22 cellular contexts compared by ENCODE assay signal in the genomic region with DNA sequence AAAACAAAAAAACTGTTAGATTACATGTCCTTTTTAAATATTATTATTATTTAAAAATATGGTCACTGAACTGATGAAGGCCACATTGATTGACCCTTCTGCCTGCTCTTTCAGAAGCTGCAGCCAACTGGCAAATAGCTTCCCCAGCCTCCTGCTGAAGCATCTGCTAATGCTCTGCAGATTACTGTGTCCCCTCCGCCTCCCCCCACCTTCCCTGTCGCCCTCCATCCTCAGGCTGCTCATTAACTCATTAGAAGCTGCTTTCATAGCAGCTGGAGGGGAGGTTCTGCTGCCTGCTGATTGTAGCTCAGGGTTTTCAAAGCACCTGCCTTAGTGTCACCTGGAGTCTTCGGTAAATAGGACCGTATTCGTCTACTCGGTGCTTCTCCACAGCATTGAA. TPM values are rescaled to one million over a fixed set of nuclear protein-coding genes. Genes with fewer than 3 reads are reported as not detected.
DNase-seq lines count a peak whose midpoint lies in the region; ATAC-seq, FAIRE-seq and TF ChIP-seq lines count a peak whose summit lies in the region.
"Had no signal": no experiment of that assay in that cellular context is flagged by ENCODE, and none has a peak within 500 bp of the region (broad histone marks: within the 10 kb centered on the region; RNA-seq: fewer than 3 reads in every experiment).

No MANE protein-coding gene starts in this region.

- no peak overlapping the region for H3K4me3 ChIP-seq in WERI-Rb-1 (ENCODE audit: low read depth, low read length)
- H3K4me3 ChIP-seq: BLaER1, heart left ventricle, pancreas, SJCRH30 had no signal

- H3K36me3 Mint-ChIP-seq in stimulated activated naive B cell treated with anti-CD40 and anti-IgM and Interleukin-4, amounts not matched to agents 10 μg/mL and 1 μg/mL and 100 μg/mL, for 72 hours = no peaks in the 10 kb centered on the region
- H3K36me3 Mint-ChIP-seq: naive thymus-derived CD4-positive, alpha-beta T cell had no signal

- H3K27ac ChIP-seq in WERI-Rb-1 = peak overlapping the region; percentile 70
- H3K27ac ChIP-seq: BLaER1, heart left ventricle, pancreas, SJCRH30 had no signal

- TF ChIP-seq CTCF in D721Med (IDR thresholded peaks at IDR 0.05; ENCODE audit: insufficient read depth, missing control alignments) (no peak), WERI-Rb-1 (IDR thresholded peaks at IDR 0.05; ENCODE audit: low read depth, low read length) (no peak)

- no peaks in the 10 kb centered on the region for H3K36me3 ChIP-seq in WERI-Rb-1
- H3K36me3 ChIP-seq: BLaER1, heart left ventricle, pancreas, SJCRH30 had no signal

- no peaks in the 10 kb centered on the region for H3K9me3 Mint-ChIP-seq in stimulated activated naive B cell treated with anti-CD40 and anti-IgM and Interleukin-4, amounts not matched to agents 10 μg/mL and 1 μg/mL and 100 μg/mL, for 72 hours
- H3K9me3 Mint-ChIP-seq: activated T-cell treated with anti-CD3 and anti-CD28 coated beads, Interleukin-2, amount 50 U/mL, for 72 hours; type B pancreatic cell had no signal

- no peak for TF ChIP-seq POLR2A in GM12891 (IDR thresholded peaks at IDR 0.05; ENCODE audit: low read depth, low read length)

- H3K4me1 Mint-ChIP-seq in stimulated activated naive B cell treated with anti-CD40 and anti-IgM and Interleukin-4, amounts not matched to agents 10 μg/mL and 1 μg/mL and 100 μg/mL, for 72 hours = no peaks in the 10 kb centered on the region
- H3K4me1 Mint-ChIP-seq: naive thymus-derived CD4-positive, alpha-beta T cell had no signal

- no peak overlapping the region for H3K4me3 Mint-ChIP-seq in stimulated activated naive B cell treated with anti-CD40 and anti-IgM and Interleukin-4, amounts not matched to agents 10 μg/mL and 1 μg/mL and 100 μg/mL, for 72 hours
- H3K4me3 Mint-ChIP-seq: activated CD4-positive, alpha-beta T cell treated with anti-CD3 and anti-CD28 coated beads for 36 hours; activated T-cell treated with anti-CD3 and anti-CD28 coated beads, Interleukin-2, amount 50 U/mL, for 72 hours; naive thymus-derived CD4-positive, alpha-beta T cell; type B pancreatic cell had no signal

- peaks cover 5 to 18% of the 10 kb centered on the region in 2 donors for H3K27me3 Mint-ChIP-seq in stimulated activated naive B cell treated with anti-CD40 and anti-IgM and Interleukin-4, amounts not matched to agents 10 μg/mL and 1 μg/mL and 100 μg/mL, for 72 hours

- H3K27ac Mint-ChIP-seq in stimulated activated naive B cell treated with anti-CD40 and anti-IgM and Interleukin-4, amounts not matched to agents 10 μg/mL and 1 μg/mL and 100 μg/mL, for 72 hours = no peak overlapping the region
- H3K27ac Mint-ChIP-seq: activated CD4-positive, alpha-beta T cell treated with anti-CD3 and anti-CD28 coated beads for 36 hours; activated T-cell treated with anti-CD3 and anti-CD28 coated beads, Interleukin-2, amount 50 U/mL, for 72 hours; naive thymus-derived CD4-positive, alpha-beta T cell; type B pancreatic cell had no signal

- no peak for ATAC-seq in stimulated activated naive B cell treated with anti-CD40 and anti-IgM and Interleukin-4, amounts not matched to agents 10 μg/mL and 1 μg/mL and 100 μg/mL, for 72 hours (replicated peaks)
- ATAC-seq: activated CD4-positive, alpha-beta T cell treated with anti-CD3 and anti-CD28 coated beads for 36 hours; activated T-cell treated with anti-CD3 and anti-CD28 coated beads, Interleukin-2, amount 50 U/mL, for 72 hours; heart left ventricle; naive thymus-derived CD4-positive, alpha-beta T cell; pancreas; PC-3; right cardiac atrium had no signal

- FAIRE-seq in D721Med (lab: Jason Lieb, UNC) (peak; percentile 100), GM12891 (lab: Jason Lieb, UNC) (no peak)
- FAIRE-seq: pancreas had no signal

- no peaks in the 10 kb centered on the region for H3K27me3 ChIP-seq in WERI-Rb-1 (ENCODE audit: insufficient read depth, low read depth, severe bottlenecking)
- H3K27me3 ChIP-seq: BLaER1, pancreas, SJCRH30 had no signal

- peak; percentile 96 for DNase-seq in D721Med (ENCODE audit: insufficient read length, low spot score)
- peak; percentile 49 for DNase-seq in NCI-H1694 treated with DMSO at 0.1 percent for 48 hours (lab: John Stamatoyannopoulos, UW)
- peak; percentile 73 for DNase-seq in NCI-H510A treated with DMSO at 0.1 percent for 48 hours (lab: John Stamatoyannopoulos, UW)
- peak; percentile 98 for DNase-seq in WERI-Rb-1
- no peak for DNase-seq in stimulated activated CD4-positive, alpha-beta T cell treated with anti-CD3 and anti-CD28 coated beads, Interleukin-2, amount 100 ng/mL, for 48 hours
- no peak for DNase-seq in stimulated activated naive B cell treated with anti-CD40 and anti-IgM and Interleukin-4, amounts not matched to agents 10 μg/mL and 1 μg/mL and 100 μg/mL, for 72 hours
- no peak for DNase-seq in inferior parietal cortex (ENCODE audit: extremely low spot score)
- no peak for DNase-seq in GM12891 (ENCODE audit: insufficient read length, low spot score)
- DNase-seq: activated CD4-positive, alpha-beta T cell treated with anti-CD3 and anti-CD28 coated beads for 36 hours; activated naive CD4-positive, alpha-beta T cell treated with anti-CD3 and anti-CD28 coated beads, Interleukin-2, amount 50 U/mL, for 16 hours; activated T-cell treated with anti-CD3 and anti-CD28 coated beads, Interleukin-2, amount 50 U/mL, for 72 hours; GOT3; heart left ventricle; Karpas-422; naive thymus-derived CD4-positive, alpha-beta T cell; NCI-H526 treated with DMSO at 0.1 percent for 48 hours; pancreas; PC-3; right cardiac atrium; SJCRH30 had no signal

- H3K9me3 ChIP-seq in WERI-Rb-1 (ENCODE audit: severe bottlenecking) = no peaks in the 10 kb centered on the region
- H3K9me3 ChIP-seq: BLaER1, heart left ventricle, pancreas, SJCRH30 had no signal

TF ChIP-seq in GM12891, 5 proteins besides CTCF, POLR2A, EP300 and RAD21:
- TF ChIP-seq SPI1 (IDR thresholded peaks at IDR 0.05; ENCODE audit: low read depth, low read length) (no peak), PAX5 (IDR thresholded peaks at IDR 0.05; ENCODE audit: insufficient read depth, low read length, severe bottlenecking) (no peak), TAF1 (IDR thresholded peaks at IDR 0.05; ENCODE audit: low read depth, low read length) (no peak), POU2F2 (IDR thresholded peaks at IDR 0.05; ENCODE audit: low read depth, low read length) (no peak), POLR2AphosphoS5 (IDR thresholded peaks at IDR 0.05; ENCODE audit: low read depth, low read length) (no peak)

RNA-seq across cellular contexts. Expression of a gene that starts 24.8 kb away (rescaled TPM):
- 33.8 TPM for polyA plus RNA-seq in GM12891 (2012; ENCODE audit: low read depth, missing spikeins)

Comparison
In these comparisons a context has a peak if more than half of its experiments do, and no peak if none do; other contexts are left out.
1. DNase-seq: peak in D721Med (single experiment), NCI-H1694 treated with DMSO at 0.1 percent for 48 hours (single experiment), NCI-H510A treated with DMSO at 0.1 percent for 48 hours (single experiment) and WERI-Rb-1 (single experiment); none in stimulated activated CD4-positive, alpha-beta T cell treated with anti-CD3 and anti-CD28 coated beads, Interleukin-2, amount 100 ng/mL, for 48 hours (0 of 2), stimulated activated naive B cell treated with anti-CD40 and anti-IgM and Interleukin-4, amounts not matched to agents 10 μg/mL and 1 μg/mL and 100 μg/mL, for 72 hours (single experiment), inferior parietal cortex (single experiment) and GM12891 (single experiment).